ENCODE assay signal across 22 cellular contexts in genomic region chr11:4654635-4655335, GRCh38. TPM values are rescaled to one million over a fixed set of nuclear protein-coding genes. Genes with fewer than 3 reads are reported as not detected.
DNase-seq lines count a peak whose midpoint lies in the region; ATAC-seq, FAIRE-seq and TF ChIP-seq lines count a peak whose summit lies in the region.
"Had no signal": no experiment of that assay in that cellular context is flagged by ENCODE, and none has a peak within 500 bp of the region (broad histone marks: within the 10 kb centered on the region; RNA-seq: fewer than 3 reads in every experiment).

No MANE protein-coding gene starts in this region.

- H4K8ac ChIP-seq in mesenchymal stem cell (ENCODE audit: low read length): no peak overlapping the region

- H4K91ac ChIP-seq in mesenchymal stem cell (ENCODE audit: low read length): no peak overlapping the region

- CTCF ChIA-PET in activated CD4-positive, alpha-beta T cell treated with anti-CD3 and anti-CD28 coated beads, Interleukin-2, amount 10 ng/mL, durations not matched to agents 7 days and 5 days (lab: Charles Lee): no interaction called here

- no peak overlapping the region for H3K27ac Mint-ChIP-seq in activated CD4-positive, alpha-beta T cell treated with anti-CD3 and anti-CD28 coated beads, Interleukin-2, amount 10 ng/mL, durations not matched to agents 7 days and 5 days
- H3K27ac Mint-ChIP-seq: T-cell had no signal

- H2BK15ac ChIP-seq in mesenchymal stem cell (ENCODE audit: low read depth, poor library complexity, severe bottlenecking): no peak overlapping the region

- ATAC-seq in GM18520 (IDR thresholded peaks at IDR 0.05; ENCODE audit: unreplicated experiment) (peak; percentile 83), HG03565 (IDR thresholded peaks at IDR 0.05; ENCODE audit: unreplicated experiment) (peak; percentile 52)
- ATAC-seq: Panc1, T-cell had no signal

- no peaks in the 10 kb centered on the region for H3K27me3 ChIP-seq in mesenchymal stem cell (ENCODE audit: control insufficient read depth in 1 of 2, insufficient read depth in 1 of 2, low read length in 2 of 2)
- H3K27me3 ChIP-seq in breast epithelium: no peaks in the 10 kb centered on the region
- H3K27me3 ChIP-seq: SJCRH30 had no signal

- H2AK5ac ChIP-seq in mesenchymal stem cell (ENCODE audit: low read length, severe bottlenecking): peak overlapping the region; percentile 51

- no peak overlapping the region for H3K23ac ChIP-seq in mesenchymal stem cell (ENCODE audit: low read length in 2 of 2)

- H3K4me2 ChIP-seq in mesenchymal stem cell (ENCODE audit: low read length, poor library complexity, severe bottlenecking): no peak overlapping the region

- H3K27me3 Mint-ChIP-seq in activated CD4-positive, alpha-beta T cell treated with anti-CD3 and anti-CD28 coated beads, Interleukin-2, amount 10 ng/mL, durations not matched to agents 7 days and 5 days: peaks cover 9% of the 10 kb centered on the region

- no peak overlapping the region for H3K4ac ChIP-seq in mesenchymal stem cell (ENCODE audit: low read depth in 1 of 2, low read length in 2 of 2)

- peak; percentile 71 for FAIRE-seq in GM12892 (lab: Jason Lieb, UNC)
- FAIRE-seq: A204.1, G401.6, HTR-8/SVneo had no signal

- H3K4me3 Mint-ChIP-seq in activated CD4-positive, alpha-beta T cell treated with anti-CD3 and anti-CD28 coated beads, Interleukin-2, amount 10 ng/mL, durations not matched to agents 7 days and 5 days: no peak overlapping the region
- H3K4me3 Mint-ChIP-seq: T-cell had no signal

- H3K9me3 Mint-ChIP-seq in activated CD4-positive, alpha-beta T cell treated with anti-CD3 and anti-CD28 coated beads, Interleukin-2, amount 10 ng/mL, durations not matched to agents 7 days and 5 days: no peaks in the 10 kb centered on the region

- no peak overlapping the region for H3K14ac ChIP-seq in mesenchymal stem cell (ENCODE audit: low read length in 2 of 2)

- H3K4me1 ChIP-seq in mesenchymal stem cell (ENCODE audit: control insufficient read depth, insufficient read depth, low read depth, low read length) (no peaks in the 10 kb centered on the region), breast epithelium (no peaks in the 10 kb centered on the region)
- H3K4me1 ChIP-seq: SJCRH30 had no signal

- no peak overlapping the region for H3K18ac ChIP-seq in mesenchymal stem cell (ENCODE audit: low read depth in 1 of 2, low read length in 2 of 2)

- H3K27ac ChIP-seq in mesenchymal stem cell (ENCODE audit: low read length, poor library complexity, severe bottlenecking) (no peak overlapping the region), breast epithelium (no peak overlapping the region)
- H3K27ac ChIP-seq: C4-2B, SJCRH30 had no signal

- POLR2A ChIA-PET in activated CD4-positive, alpha-beta T cell treated with anti-CD3 and anti-CD28 coated beads, Interleukin-2, amount 10 ng/mL, durations not matched to agents 7 days and 5 days (lab: Charles Lee): no interaction called here

- no peaks in the 10 kb centered on the region for H3K36me3 Mint-ChIP-seq in activated CD4-positive, alpha-beta T cell treated with anti-CD3 and anti-CD28 coated beads, Interleukin-2, amount 10 ng/mL, durations not matched to agents 7 days and 5 days (ENCODE audit: low read depth)
- H3K36me3 Mint-ChIP-seq: T-cell had no signal

- H3K9ac ChIP-seq in mesenchymal stem cell (ENCODE audit: low read length): no peak overlapping the region

- no peaks in the 10 kb centered on the region for H3K79me1 ChIP-seq in mesenchymal stem cell (replicated peaks; ENCODE audit: low read length, poor library complexity, severe bottlenecking)

- TF ChIP-seq POLR2A in GM12892 (IDR thresholded peaks at IDR 0.05; ENCODE audit: low read depth, low read length) (no peak), breast epithelium (IDR thresholded peaks at IDR 0.05) (no peak)

- H3K36me3 ChIP-seq in mesenchymal stem cell (ENCODE audit: control insufficient read depth in 1 of 2, insufficient read depth in 2 of 2, low read depth in 1 of 2, low read length in 2 of 2) (no peaks in the 10 kb centered on the region), breast epithelium (no peaks in the 10 kb centered on the region)
- H3K36me3 ChIP-seq: SJCRH30 had no signal

- intact Hi-C loops in breast epithelium (cut with DNase I; ENCODE audit: low total_unique reads): no loop called here

- H2AFZ ChIP-seq in mesenchymal stem cell (ENCODE audit: low read depth, low read length): no peak overlapping the region

- no peak overlapping the region for H2BK12ac ChIP-seq in mesenchymal stem cell (ENCODE audit: low read length in 2 of 2)

- DNase-seq in GM12892 (ENCODE audit: insufficient read length): no peak
- DNase-seq in mesenchymal stem cell: no peak
- DNase-seq in CD1c-positive myeloid dendritic cell (ENCODE audit: extremely low spot score): no peak
- no peak for DNase-seq in activated CD4-positive, alpha-beta T cell treated with anti-CD3 and anti-CD28 coated beads, Interleukin-2, amount 10 ng/mL, durations not matched to agents 7 days and 5 days
- no peak for DNase-seq in breast epithelium (ENCODE audit: low spot score in 2 of 2)
- DNase-seq: KG1, NCI-H1092 treated with DMSO at 0.1 percent for 48 hours, NCI-H1436 treated with DMSO at 0.1 percent for 48 hours, NCI-H1930, NCI-H2227 treated with DMSO at 0.1 percent for 48 hours, NCI-H510A, SJCRH30, T-cell had no signal

- 67% methylated on average over 1 of the region's 2 CpGs for WGBS in mesenchymal stem cell

- no peak for TF ChIP-seq CTCF in breast epithelium (IDR thresholded peaks at IDR 0.05)

- H2BK5ac ChIP-seq in mesenchymal stem cell (ENCODE audit: low read depth, low read length, poor library complexity, severe bottlenecking): no peak overlapping the region

- H3K9me3 ChIP-seq in mesenchymal stem cell (ENCODE audit: control insufficient read depth, low read length) (no peaks in the 10 kb centered on the region), breast epithelium (no peaks in the 10 kb centered on the region)
- H3K9me3 ChIP-seq: SJCRH30 had no signal

- H3K4me1 Mint-ChIP-seq in activated CD4-positive, alpha-beta T cell treated with anti-CD3 and anti-CD28 coated beads, Interleukin-2, amount 10 ng/mL, durations not matched to agents 7 days and 5 days: no peaks in the 10 kb centered on the region

- H3K4me3 ChIP-seq in mesenchymal stem cell (ENCODE audit: insufficient read depth in 1 of 2, low read depth in 1 of 2, low read length in 2 of 2) (no peak overlapping the region), breast epithelium (no peak overlapping the region)
- H3K4me3 ChIP-seq: SJCRH30 had no signal

- H2BK120ac ChIP-seq in mesenchymal stem cell (ENCODE audit: low read depth, low read length): no peak overlapping the region

RNA-seq across cellular contexts. Expression of gene OR51E1, which starts 11.0 kb away (rescaled TPM):
- polyA plus RNA-seq in GM12892 (2012; ENCODE audit: missing spikeins): not detected
- not detected for polyA plus RNA-seq in mesenchymal stem cell (2013, experiment 1 of 2)
- 0.01 TPM for polyA plus RNA-seq in mesenchymal stem cell (2013, experiment 2 of 2)
- total RNA-seq in activated CD4-positive, alpha-beta T cell treated with anti-CD3 and anti-CD28 coated beads, Interleukin-2, amount 10 ng/mL, durations not matched to agents 7 days and 5 days: not detected
- total RNA-seq in breast epithelium: under 1 TPM; 0.29 to 0.33 (median 0.32) TPM
- total RNA-seq: Daoy, H4, SJCRH30, T-cell had no signal

RNA-seq across cellular contexts. Expression of gene OR51D1, which starts 17.5 kb away (rescaled TPM):
- polyA plus RNA-seq in GM12892 (2012; ENCODE audit: missing spikeins): not detected
- polyA plus RNA-seq in mesenchymal stem cell (2013, experiment 1 of 2): not detected
- polyA plus RNA-seq in mesenchymal stem cell (2013, experiment 2 of 2): not detected
- not detected for total RNA-seq in activated CD4-positive, alpha-beta T cell treated with anti-CD3 and anti-CD28 coated beads, Interleukin-2, amount 10 ng/mL, durations not matched to agents 7 days and 5 days
- not detected for total RNA-seq in breast epithelium
- total RNA-seq: Daoy, H4, SJCRH30, T-cell had no signal

RNA-seq across cellular contexts. Expression of gene OR51E2, which starts 42.9 kb away (rescaled TPM):
- not detected for polyA plus RNA-seq in GM12892 (2012; ENCODE audit: missing spikeins)
- 0.04 TPM for polyA plus RNA-seq in mesenchymal stem cell (2013, experiment 1 of 2)
- 0.08 TPM for polyA plus RNA-seq in mesenchymal stem cell (2013, experiment 2 of 2)
- total RNA-seq in activated CD4-positive, alpha-beta T cell treated with anti-CD3 and anti-CD28 coated beads, Interleukin-2, amount 10 ng/mL, durations not matched to agents 7 days and 5 days: not detected
- not detected for total RNA-seq in breast epithelium
- total RNA-seq: Daoy, SJCRH30, T-cell had no signal

RNA-seq across cellular contexts. Expression of gene TRIM68, which starts 46.8 kb away (rescaled TPM):
- polyA plus RNA-seq in GM12892 (2012; ENCODE audit: missing spikeins): 6.7 TPM
- polyA plus RNA-seq in mesenchymal stem cell (2013, experiment 1 of 2): 5.0 TPM
- polyA plus RNA-seq in mesenchymal stem cell (2013, experiment 2 of 2): 5.4 TPM
- total RNA-seq in activated CD4-positive, alpha-beta T cell treated with anti-CD3 and anti-CD28 coated beads, Interleukin-2, amount 10 ng/mL, durations not matched to agents 7 days and 5 days: 10 to 100 TPM; 13.4 to 15.4 TPM
- total RNA-seq in breast epithelium: 10 to 100 TPM; 12.6 to 30.0 (median 19.3) TPM

RNA-seq across cellular contexts. Expression of gene MMP26, which starts 49.8 kb away (rescaled TPM):
- not detected for polyA plus RNA-seq in GM12892 (2012; ENCODE audit: missing spikeins)
- polyA plus RNA-seq in mesenchymal stem cell (2013, experiment 1 of 2): not detected
- not detected for polyA plus RNA-seq in mesenchymal stem cell (2013, experiment 2 of 2)
- not detected for total RNA-seq in activated CD4-positive, alpha-beta T cell treated with anti-CD3 and anti-CD28 coated beads, Interleukin-2, amount 10 ng/mL, durations not matched to agents 7 days and 5 days
- not detected for total RNA-seq in breast epithelium
- total RNA-seq: Daoy, H4, SJCRH30, T-cell had no signal
